In the genomic region with DNA sequence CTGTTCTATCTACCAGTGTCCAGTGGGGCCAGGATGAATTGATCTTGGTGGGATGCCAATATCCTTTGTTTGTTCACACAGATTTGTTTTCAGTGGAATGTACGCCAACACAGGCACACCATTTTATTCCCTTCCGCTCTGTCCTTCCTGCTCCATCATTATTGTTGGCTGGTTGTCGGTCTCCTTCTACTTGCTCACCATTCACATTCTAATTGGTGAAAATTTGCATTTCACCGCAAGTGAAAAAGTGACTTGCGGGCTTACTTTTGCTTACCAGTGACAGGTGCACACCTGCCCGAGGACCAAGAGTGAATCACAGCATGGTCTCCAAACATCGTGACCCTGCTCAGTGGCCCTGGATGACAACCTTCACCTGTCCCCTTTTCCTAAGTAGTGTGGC, we compare ENCODE assay signal across 15 cellular contexts.
DNase-seq lines count a peak whose midpoint lies in the region; TF ChIP-seq lines count a peak whose summit lies in the region.
"Had no signal": no experiment of that assay in that cellular context is flagged by ENCODE, and none has a peak within 500 bp of the region (broad histone marks: within the 10 kb centered on the region; RNA-seq: fewer than 3 reads in every experiment).

No MANE protein-coding gene starts in this region.

- no peak for TF ChIP-seq CTCF in ascending aorta (IDR thresholded peaks at IDR 0.05)
- no peak for TF ChIP-seq CTCF in stomach (IDR thresholded peaks at IDR 0.05)
- no peak for TF ChIP-seq CTCF in smooth muscle cell (IDR thresholded peaks at IDR 0.05; ENCODE audit: borderline replicate concordance, insufficient read depth, poor library complexity, severe bottlenecking)
- no peak for TF ChIP-seq CTCF in HFFc6 (IDR thresholded peaks at IDR 0.05)

- H2AFZ ChIP-seq in smooth muscle cell (ENCODE audit: low read depth) = no peak overlapping the region

- H3K36me3 ChIP-seq in H7 (replicated peaks; ENCODE audit: control insufficient read depth, insufficient read depth, low read length) (no peaks in the 10 kb centered on the region), ascending aorta (no peaks in the 10 kb centered on the region), iPS DF 6.9 (ENCODE audit: control insufficient read depth, insufficient read depth, low read length) (no peaks in the 10 kb centered on the region), stomach (no peaks in the 10 kb centered on the region), smooth muscle cell (ENCODE audit: low read depth) (no peaks in the 10 kb centered on the region)

- H3K4me3 Mint-ChIP-seq in HFFc6 = no peak overlapping the region

- intact Hi-C loops in ascending aorta (cut with DNase I) = loop anchor here (5.0 kb wide), 2 partner anchors 117 to 212 kb away; no protein-coding TSS in a partner anchor
- intact Hi-C loops in stomach (cut with DNase I; ENCODE audit: low total_unique reads) = no loop called here

- H3K9me3 Mint-ChIP-seq in HFFc6 = no peaks in the 10 kb centered on the region

- no peak overlapping the region for H3K4me3 ChIP-seq in H7 (ENCODE audit: insufficient read depth, low read depth, low read length)
- H3K4me3 ChIP-seq in ascending aorta = no peak overlapping the region
- no peak overlapping the region for H3K4me3 ChIP-seq in iPS DF 6.9 (ENCODE audit: low read length)
- no peak overlapping the region for H3K4me3 ChIP-seq in stomach
- H3K4me3 ChIP-seq in smooth muscle cell = no peak overlapping the region
- H3K4me3 ChIP-seq: GM12878 had no signal

- H3K27me3 Mint-ChIP-seq in HFFc6 (ENCODE audit: insufficient read depth) = peaks cover 22% of the 10 kb centered on the region

- no peak overlapping the region for H3K4me2 ChIP-seq in smooth muscle cell

- H4K20me1 ChIP-seq in smooth muscle cell (ENCODE audit: low read depth) = no peaks in the 10 kb centered on the region

- peak; percentile 7 for DNase-seq in H7
- no peak for DNase-seq in ascending aorta (ENCODE audit: low spot score in 2 of 2)
- peak; percentile 2 for DNase-seq in iPS DF 6.9 (ENCODE audit: low read depth, low spot score)
- DNase-seq in stomach = no peak
- DNase-seq in smooth muscle cell (lab: John Stamatoyannopoulos, UW; ENCODE audit: unreplicated experiment) = no peak
- DNase-seq in SIG-M5 treated with dmso at 0.1 percent for 504 hours (lab: John Stamatoyannopoulos, UW; ENCODE audit: unreplicated experiment) = no peak
- no peak for DNase-seq in HFFc6
- DNase-seq: DND-41, GOT3, KG1, NCI-H1048, NCI-H1436 treated with DMSO at 0.1 percent for 48 hours, SIG-M5 had no signal

- H3K9me3 ChIP-seq in ascending aorta (no peaks in the 10 kb centered on the region), iPS DF 6.9 (ENCODE audit: control insufficient read depth, insufficient read depth, low read length) (no peaks in the 10 kb centered on the region), stomach (no peaks in the 10 kb centered on the region), smooth muscle cell (replicated peaks; ENCODE audit: low read depth) (no peaks in the 10 kb centered on the region)

- no peak for TF ChIP-seq EP300 in stomach (IDR thresholded peaks at IDR 0.05)

- no peaks in the 10 kb centered on the region for H3K79me2 ChIP-seq in smooth muscle cell (ENCODE audit: low read depth)

- no peak for TF ChIP-seq POLR2A in stomach (IDR thresholded peaks at IDR 0.05)

- H3K36me3 Mint-ChIP-seq in HFFc6 (ENCODE audit: low read depth) = no peaks in the 10 kb centered on the region

- H3K27me3 ChIP-seq in H7 (ENCODE audit: control insufficient read depth, insufficient read depth, low read length) (no peaks in the 10 kb centered on the region), ascending aorta (no peaks in the 10 kb centered on the region), iPS DF 6.9 (ENCODE audit: control insufficient read depth, insufficient read depth, low read length) (no peaks in the 10 kb centered on the region), stomach (no peaks in the 10 kb centered on the region), smooth muscle cell (ENCODE audit: low read depth) (no peaks in the 10 kb centered on the region)

- H3K4me1 ChIP-seq in ascending aorta (peaks cover 0 to 54% of the 10 kb centered on the region in 2 donors), iPS DF 6.9 (ENCODE audit: control insufficient read depth, insufficient read depth, low read length) (peaks cover 3% of the 10 kb centered on the region), stomach (peaks cover 7 to 32% (median 22%) of the 10 kb centered on the region in 4 donors), smooth muscle cell (ENCODE audit: low read depth) (no peaks in the 10 kb centered on the region)

- H3K27ac ChIP-seq in ascending aorta (peak overlapping the region; percentile 72 to 81), iPS DF 6.9 (ENCODE audit: low read length) (no peak overlapping the region), stomach (peak overlapping the region in 3 of 5 donors; percentile 7 to 65 (median 62)), smooth muscle cell (ENCODE audit: low read depth) (no peak overlapping the region)
- H3K27ac ChIP-seq: C4-2B had no signal

- WGBS in iPS DF 6.9 (ENCODE audit: insufficient coverage, insufficient read length) = no CpG with 5 or more reads among the region's 7 CpGs
- WGBS in stomach, 5 donors = 84 to 91% (median 86%) methylated on average over 7 of the region's 7 CpGs
- 79% methylated on average over 7 of the region's 7 CpGs for WGBS in smooth muscle cell (ENCODE audit: low lambda C conversion rate)

- H3K9ac ChIP-seq in smooth muscle cell (ENCODE audit: low read depth) = no peak overlapping the region

- H3K4me1 Mint-ChIP-seq in HFFc6 (ENCODE audit: low read depth) = peaks cover 3% of the 10 kb centered on the region; the same call in 1 of the 2 replicates

- no peak overlapping the region for H3K27ac Mint-ChIP-seq in HFFc6

- no peaks in the 10 kb centered on the region for H3F3A ChIP-seq in smooth muscle cell (ENCODE audit: low read depth)

Comparison
In these comparisons a context has a peak if more than half of its experiments do, and no peak if none do; other contexts are left out.
1. DNase-seq: peak in H7 (single experiment) and iPS DF 6.9 (single experiment); none in ascending aorta (0 of 2), stomach (single experiment), smooth muscle cell (single experiment), SIG-M5 treated with dmso at 0.1 percent for 504 hours (single experiment) and HFFc6 (single experiment).
2. H3K27ac ChIP-seq: peak in ascending aorta (2 of 2) and stomach (3 of 5); none in iPS DF 6.9 (single experiment) and smooth muscle cell (single experiment).